Comparison of ENCODE assay signal across 15 cellular contexts in genomic region chr4:7547368-7548040, GRCh38.
DNase-seq lines count a peak whose midpoint lies in the region; ATAC-seq, FAIRE-seq and TF ChIP-seq lines count a peak whose summit lies in the region.
"Had no signal": no experiment of that assay in that cellular context is flagged by ENCODE, and none has a peak within 500 bp of the region (broad histone marks: within the 10 kb centered on the region; RNA-seq: fewer than 3 reads in every experiment).

No MANE protein-coding gene starts in this region.

- no peak overlapping the region for H3K4me3 ChIP-seq in choroid plexus epithelial cell (ENCODE audit: low read depth, low read length)
- H3K4me3 ChIP-seq: BLaER1 treated with 17β-estradiol and CSF1 and Interleukin-3, amounts not matched to agents 10 nM and 100 nM; SJSA1 had no signal

- DNase-seq in ELR (ENCODE audit: low read depth): peak; percentile 19
- DNase-seq in NCI-H2171 treated with DMSO at 0.1 percent for 48 hours (lab: John Stamatoyannopoulos, UW): peak; percentile 89
- DNase-seq in choroid plexus epithelial cell (ENCODE audit: low read depth): peak; percentile 2
- DNase-seq in posterior vena cava (ENCODE audit: low spot score): peak; percentile 71
- DNase-seq in activated naive CD4-positive, alpha-beta T cell treated with Interleukin-2 at 50 U/mL for 16 hours: no peak
- no peak for DNase-seq in NCI-H1048 (lab: John Stamatoyannopoulos, UW)
- DNase-seq in GM12891 (ENCODE audit: insufficient read length, low spot score): no peak
- DNase-seq: NCI-H526 treated with DMSO at 0.1 percent for 48 hours; retina; stimulated activated CD4-positive, alpha-beta T cell treated with anti-CD3 and anti-CD28 coated beads, Interleukin-4, amount 100 ng/mL, for 24 hours; stimulated activated naive CD4-positive, alpha-beta T cell; WERI-Rb-1 had no signal

- intact Hi-C loops in posterior vena cava (cut with DNase I): no loop called here

- FAIRE-seq in GM12891 (lab: Jason Lieb, UNC): no peak

- TF ChIP-seq CTCF in choroid plexus epithelial cell (conservative IDR thresholded peaks at IDR 0.05; ENCODE audit: low read depth, low read length): no peak

- no peak for TF ChIP-seq POLR2A in GM12891 (IDR thresholded peaks at IDR 0.05; ENCODE audit: low read depth, low read length)

- ATAC-seq in GM19324 (IDR thresholded peaks at IDR 0.05; ENCODE audit: low FRiP score, unreplicated experiment): no peak

TF ChIP-seq in GM12891, 5 proteins besides CTCF, POLR2A, EP300 and RAD21:
- TF ChIP-seq POU2F2 (IDR thresholded peaks at IDR 0.05; ENCODE audit: low read depth, low read length) (no peak), POLR2AphosphoS5 (IDR thresholded peaks at IDR 0.05; ENCODE audit: low read depth, low read length) (no peak), PAX5 (IDR thresholded peaks at IDR 0.05; ENCODE audit: insufficient read depth, low read length, severe bottlenecking) (no peak), TAF1 (IDR thresholded peaks at IDR 0.05; ENCODE audit: low read depth, low read length) (no peak), SPI1 (IDR thresholded peaks at IDR 0.05; ENCODE audit: low read depth, low read length) (no peak)

Comparison
In these comparisons a context has a peak if more than half of its experiments do, and no peak if none do; other contexts are left out.
1. DNase-seq: peak in ELR (single experiment), NCI-H2171 treated with DMSO at 0.1 percent for 48 hours (single experiment), choroid plexus epithelial cell (single experiment) and posterior vena cava (single experiment); none in activated naive CD4-positive, alpha-beta T cell treated with Interleukin-2 at 50 U/mL for 16 hours (single experiment), NCI-H1048 (single experiment) and GM12891 (single experiment).